Comparison of ENCODE assay signal across 32 cellular contexts in genomic region chr4:7076694-7077082, GRCh38.
"Had no signal": no experiment of that assay in that cellular context is flagged by ENCODE, and none has a peak within 500 bp of the region (broad histone marks: within the 10 kb centered on the region; RNA-seq: fewer than 3 reads in every experiment).

No MANE protein-coding gene starts in this region.

- H3K27me3 ChIP-seq: adrenal gland, body of pancreas, esophagus squamous epithelium, gastroesophageal sphincter had no signal

- H3K36me3 Mint-ChIP-seq: activated CD4-positive, alpha-beta memory T cell treated with anti-CD3 and anti-CD28 coated beads for 36 hours; activated CD8-positive, alpha-beta memory T cell treated with anti-CD3 and anti-CD28 coated beads, Interleukin-2, amount 10 ng/mL, durations not matched to agents 7 days and 5 days; activated naive CD8-positive, alpha-beta T cell treated with anti-CD3 and anti-CD28 coated beads for 36 hours had no signal

- H3K4me3 Mint-ChIP-seq: activated B cell treated with CpG ODN at 0.5 μM for 24 hours; activated CD4-positive, alpha-beta memory T cell treated with anti-CD3 and anti-CD28 coated beads for 36 hours; activated CD8-positive, alpha-beta memory T cell treated with anti-CD3 and anti-CD28 coated beads, Interleukin-2, amount 10 ng/mL, durations not matched to agents 7 days and 5 days; activated CD8-positive, alpha-beta T cell treated with anti-CD3 and anti-CD28 coated beads, Interleukin-2, amount 10 ng/mL, durations not matched to agents 7 days and 5 days; activated naive CD4-positive, alpha-beta T cell treated with anti-CD3 and anti-CD28 coated beads for 36 hours; activated naive CD4-positive, alpha-beta T cell treated with anti-CD3 and anti-CD28 coated beads, Interleukin-2, amount 50 U/mL, for 24 hours; activated naive CD8-positive, alpha-beta T cell treated with anti-CD3 and anti-CD28 coated beads for 36 hours; activated naive CD8-positive, alpha-beta T cell treated with anti-CD3 and anti-CD28 coated beads, Interleukin-2, amount 50 U/mL, for 24 hours; activated T-helper 1 cell treated with anti-CD3 and anti-CD28 coated beads, Interleukin-12 subunit alpha, Interleukin-12 subunit beta, Interleukin-2, Interleukin-4 antibody, amounts not matched to agents 30 ng/mL and 10 ng/mL and 1 ng/mL, durations not matched to agents 14 hours and 24 hours and 36 hours; T-helper 17 cell; T-helper 2 cell treated with Interferon-gamma antibody and Interleukin-4, amounts not matched to agents 5 μg/mL and 100 μg/mL, for 36 hours had no signal

- ATAC-seq: activated CD4-positive, CD25-positive, alpha-beta regulatory T cell treated with anti-CD3 and anti-CD28 coated beads, Interleukin-2, amount 50 U/mL, for 24 hours; activated CD8-positive, alpha-beta memory T cell treated with anti-CD3 and anti-CD28 coated beads, Interleukin-2, amount 10 ng/mL, durations not matched to agents 7 days and 5 days; activated CD8-positive, alpha-beta T cell treated with anti-CD3 and anti-CD28 coated beads, Interleukin-2, amount 10 ng/mL, durations not matched to agents 7 days and 5 days; body of pancreas; gastroesophageal sphincter; T-helper 17 cell had no signal

- H3K4me1 ChIP-seq: adrenal gland, body of pancreas had no signal

- H3K27me3 Mint-ChIP-seq: activated CD4-positive, alpha-beta memory T cell treated with anti-CD3 and anti-CD28 coated beads for 36 hours; activated naive CD4-positive, alpha-beta T cell treated with anti-CD3 and anti-CD28 coated beads, Interleukin-2, amount 50 U/mL, for 24 hours; T-helper 17 cell had no signal

- H3K9me3 ChIP-seq: adrenal gland, body of pancreas, esophagus squamous epithelium, gastroesophageal sphincter had no signal

- H3K36me3 ChIP-seq: adrenal gland, esophagus squamous epithelium, gastroesophageal sphincter, WERI-Rb-1 had no signal

- H3K4me3 ChIP-seq: adrenal gland, body of pancreas, esophagus squamous epithelium, gastroesophageal sphincter had no signal

- H3K9me3 Mint-ChIP-seq: activated naive CD4-positive, alpha-beta T cell treated with anti-CD3 and anti-CD28 coated beads for 36 hours; activated naive CD4-positive, alpha-beta T cell treated with anti-CD3 and anti-CD28 coated beads, Interleukin-2, amount 50 U/mL, for 24 hours; activated naive CD8-positive, alpha-beta T cell treated with anti-CD3 and anti-CD28 coated beads for 36 hours; activated naive CD8-positive, alpha-beta T cell treated with anti-CD3 and anti-CD28 coated beads, Interleukin-2, amount 50 U/mL, for 24 hours; activated T-helper 1 cell treated with anti-CD3 and anti-CD28 coated beads, Interleukin-12 subunit alpha, Interleukin-12 subunit beta, Interleukin-2, Interleukin-4 antibody, amounts not matched to agents 30 ng/mL and 10 ng/mL and 1 ng/mL, durations not matched to agents 14 hours and 24 hours and 36 hours; activated T-helper 2 cell treated with anti-CD3 and anti-CD28 coated beads, Interferon-gamma antibody, Interleukin-2, Interleukin-4, amounts not matched to agents 10 μg/mL and 5 μg/mL and 100 μg/mL, durations not matched to agents 14 hours and 24 hours and 36 hours; T-helper 2 cell treated with Interferon-gamma antibody and Interleukin-4, amounts not matched to agents 5 μg/mL and 100 μg/mL, for 36 hours had no signal

- DNase-seq: activated B cell treated with CpG ODN at 0.5 μM for 24 hours; activated CD8-positive, alpha-beta memory T cell treated with anti-CD3 and anti-CD28 coated beads, Interleukin-2, amount 10 ng/mL, durations not matched to agents 7 days and 5 days; activated CD8-positive, alpha-beta memory T cell treated with anti-CD3 and anti-CD28 coated beads, Interleukin-2, amount 50 U/mL, for 4 hours; activated CD8-positive, alpha-beta T cell treated with anti-CD3 and anti-CD28 coated beads, Interleukin-2, amount 10 ng/mL, durations not matched to agents 7 days and 5 days; activated effector memory CD4-positive, alpha-beta T cell treated with anti-CD3 and anti-CD28 coated beads, Interleukin-2, amount 50 U/mL, for 16 hours; activated naive CD4-positive, alpha-beta T cell treated with anti-CD3 and anti-CD28 coated beads for 36 hours; activated naive CD8-positive, alpha-beta T cell treated with anti-CD3 and anti-CD28 coated beads for 36 hours; activated naive CD8-positive, alpha-beta T cell treated with anti-CD3 and anti-CD28 coated beads, Interleukin-2, amount 50 U/mL, for 24 hours; activated T-cell treated with anti-CD3 and anti-CD28 coated beads, Interleukin-2, amount 50 U/mL, for 1 hour; activated T-cell treated with anti-CD3 and anti-CD28 coated beads, Interleukin-2, amount 50 U/mL, for 48 hours; amygdala; aorta; body of pancreas; caudate nucleus; cortex of kidney; dermis blood vessel endothelial cell; effector CD4-positive, alpha-beta T cell; esophagus squamous epithelium; foreskin melanocyte; T-helper 1 cell; T-helper 17 cell; T1000; WERI-Rb-1 had no signal

- H3K4me1 Mint-ChIP-seq: activated B cell treated with CpG ODN at 0.5 μM for 24 hours; activated CD8-positive, alpha-beta memory T cell treated with anti-CD3 and anti-CD28 coated beads, Interleukin-2, amount 10 ng/mL, durations not matched to agents 7 days and 5 days; activated naive CD4-positive, alpha-beta T cell treated with anti-CD3 and anti-CD28 coated beads, Interleukin-2, amount 50 U/mL, for 24 hours; activated naive CD8-positive, alpha-beta T cell treated with anti-CD3 and anti-CD28 coated beads for 36 hours; activated naive CD8-positive, alpha-beta T cell treated with anti-CD3 and anti-CD28 coated beads, Interleukin-2, amount 50 U/mL, for 24 hours; T-helper 17 cell had no signal

- H3K27ac ChIP-seq: body of pancreas, epithelial cell of prostate, esophagus squamous epithelium, gastroesophageal sphincter, WERI-Rb-1 had no signal

- H3K27ac Mint-ChIP-seq: activated B cell treated with CpG ODN at 0.5 μM for 24 hours; activated CD4-positive, alpha-beta memory T cell treated with anti-CD3 and anti-CD28 coated beads for 36 hours; activated CD8-positive, alpha-beta memory T cell treated with anti-CD3 and anti-CD28 coated beads, Interleukin-2, amount 10 ng/mL, durations not matched to agents 7 days and 5 days; activated CD8-positive, alpha-beta T cell treated with anti-CD3 and anti-CD28 coated beads, Interleukin-2, amount 10 ng/mL, durations not matched to agents 7 days and 5 days; activated naive CD4-positive, alpha-beta T cell treated with anti-CD3 and anti-CD28 coated beads for 36 hours; activated naive CD4-positive, alpha-beta T cell treated with anti-CD3 and anti-CD28 coated beads, Interleukin-2, amount 50 U/mL, for 24 hours; activated naive CD8-positive, alpha-beta T cell treated with anti-CD3 and anti-CD28 coated beads for 36 hours; activated naive CD8-positive, alpha-beta T cell treated with anti-CD3 and anti-CD28 coated beads, Interleukin-2, amount 50 U/mL, for 24 hours; activated T-helper 1 cell treated with anti-CD3 and anti-CD28 coated beads, Interleukin-12 subunit alpha, Interleukin-12 subunit beta, Interleukin-2, Interleukin-4 antibody, amounts not matched to agents 30 ng/mL and 10 ng/mL and 1 ng/mL, durations not matched to agents 14 hours and 24 hours and 36 hours; activated T-helper 2 cell treated with anti-CD3 and anti-CD28 coated beads, Interferon-gamma antibody, Interleukin-2, Interleukin-4, amounts not matched to agents 10 μg/mL and 5 μg/mL and 100 μg/mL, durations not matched to agents 14 hours and 24 hours and 36 hours; T-helper 17 cell; T-helper 2 cell treated with Interferon-gamma antibody and Interleukin-4, amounts not matched to agents 5 μg/mL and 100 μg/mL, for 36 hours had no signal
